8 cellular contexts compared by ENCODE assay signal in the genomic region with DNA sequence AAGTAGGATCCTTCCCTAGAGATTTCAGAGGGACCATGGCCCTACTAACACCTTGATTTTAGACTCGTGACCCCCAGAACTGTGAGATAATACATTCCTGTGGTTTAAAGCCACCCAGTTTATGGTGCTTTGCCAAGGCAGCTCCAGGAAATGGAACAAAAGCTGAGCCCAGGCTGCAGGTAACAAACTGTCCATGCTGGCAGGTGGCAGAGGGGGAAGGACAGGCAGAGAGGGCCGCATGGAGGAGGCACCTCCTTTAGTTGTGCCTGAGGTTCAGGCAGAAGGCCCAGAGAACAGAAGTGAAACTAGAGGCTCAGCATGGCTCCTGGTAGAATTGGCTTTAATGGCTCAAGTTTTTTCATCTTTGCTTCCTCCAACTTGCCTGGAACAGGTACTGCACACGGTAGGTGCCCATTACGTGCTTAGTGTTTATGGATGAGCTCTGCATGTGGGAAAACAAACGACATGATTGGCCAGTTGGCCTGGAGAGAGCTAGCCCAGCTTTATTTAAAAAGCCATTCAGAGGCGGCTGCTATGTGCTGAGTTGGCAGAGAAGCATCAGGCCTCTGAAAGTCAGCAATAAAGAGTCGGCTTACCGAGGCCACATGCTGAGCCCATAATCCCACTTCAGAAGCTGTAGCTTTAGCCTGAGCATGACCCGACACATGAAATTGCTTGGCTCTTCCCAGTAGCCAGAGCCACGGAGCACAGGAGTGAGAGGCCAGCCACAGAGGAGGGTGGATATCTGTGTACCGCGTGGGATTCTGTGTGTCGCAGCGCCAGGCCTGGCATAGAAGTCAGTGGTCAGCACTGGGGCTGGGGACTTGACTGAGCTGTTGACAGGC. TPM values are rescaled to one million over a fixed set of nuclear protein-coding genes. Genes with fewer than 3 reads are reported as not detected.
DNase-seq lines count a peak whose midpoint lies in the region; ATAC-seq and TF ChIP-seq lines count a peak whose summit lies in the region.

No MANE protein-coding gene starts in this region.

- H3K27ac ChIP-seq in C4-2B (peak overlapping the region; percentile 38), caudate nucleus (ENCODE audit: low read depth, low read length) (peak overlapping the region; percentile 96)

- no peak overlapping the region for H3K4me3 ChIP-seq in mucosa of descending colon

- no peaks in the 10 kb centered on the region for H3K9me3 ChIP-seq in mucosa of descending colon

- TF ChIP-seq CTCF in C4-2B (conservative IDR thresholded peaks at IDR 0.05) (no peak), mucosa of descending colon (IDR thresholded peaks at IDR 0.05) (no peak)

- DNase-seq in NCI-H2029 (lab: John Stamatoyannopoulos, UW) (peak; percentile 87), caudate nucleus (lab: John Stamatoyannopoulos, UW) (peak in 11 of 61 donors; percentile 30 to 72 (median 41)), mucosa of descending colon (peak in 2 of 3 donors; percentile 42 to 55), AG08396 (ENCODE audit: low spot score) (no peak), GM03348 (ENCODE audit: low spot score) (no peak)
- no peak for DNase-seq in activated CD4-positive, alpha-beta T cell treated with anti-CD3 and anti-CD28 coated beads, Interleukin-2, amount 50 U/mL, for 1 hour

- ATAC-seq in mucosa of descending colon (peak; percentile 54), HG03565 (IDR thresholded peaks at IDR 0.05; ENCODE audit: unreplicated experiment) (no peak)

- intact Hi-C loops in mucosa of descending colon (cut with DNase I, micrococcal nuclease), result no loop called here

- H3K4me1 ChIP-seq in mucosa of descending colon (ENCODE audit: low read depth), result peaks cover 11% of the 10 kb centered on the region

- H3K36me3 ChIP-seq in mucosa of descending colon (ENCODE audit: low read depth), result no peaks in the 10 kb centered on the region

RNA-seq across cellular contexts. Expression of gene HS1BP3, which starts 36.5 kb away (rescaled TPM):
- 10 to 100 TPM; 28.8 to 47.0 (median 29.7) TPM for total RNA-seq in mucosa of descending colon

RNA-seq across cellular contexts. Expression of gene GDF7, which starts 52.5 kb away (rescaled TPM):
- total RNA-seq in mucosa of descending colon, result under 1 TPM; 0.14 to 0.73 (median 0.14) TPM

Comparison
In these comparisons a context has a peak if more than half of its experiments do, and no peak if none do; other contexts are left out.
1. DNase-seq: peak in NCI-H2029 (single experiment) and mucosa of descending colon (2 of 3); none in AG08396 (single experiment), activated CD4-positive, alpha-beta T cell treated with anti-CD3 and anti-CD28 coated beads, Interleukin-2, amount 50 U/mL, for 1 hour (single experiment) and GM03348 (single experiment).